Comparison of ENCODE assay signal across 8 cellular contexts in the genomic region with DNA sequence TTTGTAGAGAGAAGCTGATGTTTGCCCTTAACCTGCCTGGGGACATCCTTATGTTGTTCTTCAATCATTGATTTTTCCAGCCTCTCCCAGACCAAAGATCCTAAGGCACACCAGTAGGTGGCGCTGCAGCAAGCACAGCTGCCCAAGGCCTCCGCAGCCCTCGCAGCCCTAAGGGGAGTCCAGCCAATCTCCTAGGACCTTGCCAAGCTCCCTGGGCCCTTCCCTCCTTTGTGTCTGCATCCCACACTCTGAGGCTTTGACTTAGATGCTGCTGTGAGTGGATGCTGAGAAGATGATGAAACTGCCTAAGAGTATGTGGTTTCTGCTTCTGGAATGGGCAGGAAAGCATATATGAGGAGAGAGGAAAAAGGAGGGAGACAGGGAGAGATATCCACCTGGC. TPM values are rescaled to one million over a fixed set of nuclear protein-coding genes. Genes with fewer than 3 reads are reported as not detected.
DNase-seq lines count a peak whose midpoint lies in the region; ATAC-seq and TF ChIP-seq lines count a peak whose summit lies in the region.

No MANE protein-coding gene starts in this region.

- H3K36me3 Mint-ChIP-seq in activated naive CD8-positive, alpha-beta T cell treated with anti-CD3 and anti-CD28 coated beads for 36 hours = no peaks in the 10 kb centered on the region

- H3K36me3 ChIP-seq in DOHH2 (ENCODE audit: control insufficient read depth, low read length) (no peaks in the 10 kb centered on the region), upper lobe of right lung (no peaks in the 10 kb centered on the region)

- no peaks in the 10 kb centered on the region for H4K20me1 ChIP-seq in DOHH2 (ENCODE audit: control insufficient read depth, insufficient read depth, low read depth, low read length)

- ATAC-seq in upper lobe of right lung = peak; percentile 67
- no peak for ATAC-seq in GM21390 (IDR thresholded peaks at IDR 0.05; ENCODE audit: unreplicated experiment)

- peak; percentile 77 for TF ChIP-seq CTCF in DOHH2 (IDR thresholded peaks at IDR 0.05; ENCODE audit: low read depth, low read length, poor library complexity, severe bottlenecking)
- TF ChIP-seq CTCF in upper lobe of right lung (IDR thresholded peaks at IDR 0.05) = peak; percentile 56

- no peak overlapping the region for H3K4me3 ChIP-seq in DOHH2 (ENCODE audit: low read length)
- H3K4me3 ChIP-seq in upper lobe of right lung = no peak overlapping the region

- no peak for TF ChIP-seq EP300 in Ishikawa (IDR thresholded peaks at IDR 0.05; ENCODE audit: borderline replicate concordance)

- no peaks in the 10 kb centered on the region for H3F3A ChIP-seq in DOHH2 (ENCODE audit: control insufficient read depth, insufficient read depth)

- H3K4me1 Mint-ChIP-seq in activated naive CD8-positive, alpha-beta T cell treated with anti-CD3 and anti-CD28 coated beads for 36 hours = no peaks in the 10 kb centered on the region

- H3K27me3 Mint-ChIP-seq in activated naive CD8-positive, alpha-beta T cell treated with anti-CD3 and anti-CD28 coated beads for 36 hours = peaks cover 52% of the 10 kb centered on the region

- DNase-seq in activated naive CD8-positive, alpha-beta T cell treated with anti-CD3 and anti-CD28 coated beads for 36 hours = peak; percentile 5
- DNase-seq in inferior parietal cortex (ENCODE audit: extremely low spot score) = peak; percentile 47
- no peak for DNase-seq in upper lobe of right lung
- no peak for DNase-seq in posterior vena cava (ENCODE audit: low spot score)
- DNase-seq in activated CD4-positive, CD25-positive, alpha-beta regulatory T cell treated with anti-CD3 and anti-CD28 coated beads, Interleukin-2, amount 50 U/mL, for 72 hours = no peak

- no peak overlapping the region for H3K4me2 ChIP-seq in DOHH2 (ENCODE audit: low read length)

- no peak overlapping the region for H3K27ac ChIP-seq in DOHH2 (ENCODE audit: low read depth, low read length)
- no peak overlapping the region for H3K27ac ChIP-seq in upper lobe of right lung

- H3K27ac Mint-ChIP-seq in activated naive CD8-positive, alpha-beta T cell treated with anti-CD3 and anti-CD28 coated beads for 36 hours = no peak overlapping the region

- no peaks in the 10 kb centered on the region for H3K79me2 ChIP-seq in DOHH2 (ENCODE audit: control insufficient read depth, low read length)

- peak; percentile 54 for TF ChIP-seq RAD21 in Ishikawa (IDR thresholded peaks at IDR 0.05; ENCODE audit: low read depth)

- intact Hi-C loops in upper lobe of right lung (cut with DNase I) = no loop called here
- intact Hi-C loops in posterior vena cava (cut with DNase I) = no loop called here

- H3K9me3 Mint-ChIP-seq in activated naive CD8-positive, alpha-beta T cell treated with anti-CD3 and anti-CD28 coated beads for 36 hours = no peaks in the 10 kb centered on the region

- no peak overlapping the region for H3K4me3 Mint-ChIP-seq in activated naive CD8-positive, alpha-beta T cell treated with anti-CD3 and anti-CD28 coated beads for 36 hours

- no peaks in the 10 kb centered on the region for H3K9me2 ChIP-seq in DOHH2 (replicated peaks; ENCODE audit: control insufficient read depth, low read length)

- H3K9me3 ChIP-seq in DOHH2 (ENCODE audit: control insufficient read depth, insufficient read depth, low read length) (no peaks in the 10 kb centered on the region), upper lobe of right lung (no peaks in the 10 kb centered on the region)

- H3K27me3 ChIP-seq in DOHH2 (ENCODE audit: control insufficient read depth, low read length) (no peaks in the 10 kb centered on the region), upper lobe of right lung (peaks cover 19% of the 10 kb centered on the region)

- H3K4me1 ChIP-seq in DOHH2 (ENCODE audit: control insufficient read depth, low read length) = no peaks in the 10 kb centered on the region
- H3K4me1 ChIP-seq in upper lobe of right lung = peaks cover 6% of the 10 kb centered on the region

TF ChIP-seq in Ishikawa, 13 proteins besides CTCF, POLR2A, EP300 and RAD21:
- TF ChIP-seq TCF12 (IDR thresholded peaks at IDR 0.05; ENCODE audit: low read depth) (no peak), FOXM1 (IDR thresholded peaks at IDR 0.05; ENCODE audit: borderline replicate concordance, low read depth) (no peak), CREB1 (IDR thresholded peaks at IDR 0.05; ENCODE audit: low read depth) (no peak), NFIC (IDR thresholded peaks at IDR 0.05) (no peak), EGR1 (IDR thresholded peaks at IDR 0.05) (no peak), TEAD4 (IDR thresholded peaks at IDR 0.05) (no peak), REST (IDR thresholded peaks at IDR 0.05; ENCODE audit: low read depth) (no peak), TAF1 (IDR thresholded peaks at IDR 0.05; ENCODE audit: low read depth) (no peak), ZBTB7A (IDR thresholded peaks at IDR 0.05; ENCODE audit: low read depth) (no peak), YY1 (IDR thresholded peaks at IDR 0.05; ENCODE audit: low read depth) (no peak), CEBPB (IDR thresholded peaks at IDR 0.05) (no peak)
- TF ChIP-seq, protein P1, sequence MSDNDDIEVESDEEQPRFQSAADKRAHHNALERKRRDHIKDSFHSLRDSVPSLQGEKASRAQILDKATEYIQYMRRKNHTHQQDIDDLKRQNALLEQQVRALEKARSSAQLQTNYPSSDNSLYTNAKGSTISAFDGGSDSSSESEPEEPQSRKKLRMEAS (IDR thresholded peaks at IDR 0.05) = no peak
- TF ChIP-seq, protein P2, sequence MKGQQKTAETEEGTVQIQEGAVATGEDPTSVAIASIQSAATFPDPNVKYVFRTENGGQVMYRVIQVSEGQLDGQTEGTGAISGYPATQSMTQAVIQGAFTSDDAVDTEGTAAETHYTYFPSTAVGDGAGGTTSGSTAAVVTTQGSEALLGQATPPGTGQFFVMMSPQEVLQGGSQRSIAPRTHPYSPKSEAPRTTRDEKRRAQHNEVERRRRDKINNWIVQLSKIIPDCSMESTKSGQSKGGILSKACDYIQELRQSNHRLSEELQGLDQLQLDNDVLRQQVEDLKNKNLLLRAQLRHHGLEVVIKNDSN (IDR thresholded peaks at IDR 0.05) = no peak
TF ChIP-seq in Ishikawa: peak in this region for 0.

RNA-seq across cellular contexts. Expression of gene SPACA3, which starts 47.1 kb away (rescaled TPM):
- not detected for total RNA-seq in activated naive CD8-positive, alpha-beta T cell treated with anti-CD3 and anti-CD28 coated beads for 36 hours
- total RNA-seq in upper lobe of right lung = not detected
- total RNA-seq in posterior vena cava = not detected

Comparison
In these comparisons a context has a peak if more than half of its experiments do, and no peak if none do; other contexts are left out.
1. DNase-seq: peak in activated naive CD8-positive, alpha-beta T cell treated with anti-CD3 and anti-CD28 coated beads for 36 hours (single experiment) and inferior parietal cortex (single experiment); none in upper lobe of right lung (single experiment), posterior vena cava (single experiment) and activated CD4-positive, CD25-positive, alpha-beta regulatory T cell treated with anti-CD3 and anti-CD28 coated beads, Interleukin-2, amount 50 U/mL, for 72 hours (single experiment).